35 cellular contexts compared by ENCODE assay signal in the genomic region with DNA sequence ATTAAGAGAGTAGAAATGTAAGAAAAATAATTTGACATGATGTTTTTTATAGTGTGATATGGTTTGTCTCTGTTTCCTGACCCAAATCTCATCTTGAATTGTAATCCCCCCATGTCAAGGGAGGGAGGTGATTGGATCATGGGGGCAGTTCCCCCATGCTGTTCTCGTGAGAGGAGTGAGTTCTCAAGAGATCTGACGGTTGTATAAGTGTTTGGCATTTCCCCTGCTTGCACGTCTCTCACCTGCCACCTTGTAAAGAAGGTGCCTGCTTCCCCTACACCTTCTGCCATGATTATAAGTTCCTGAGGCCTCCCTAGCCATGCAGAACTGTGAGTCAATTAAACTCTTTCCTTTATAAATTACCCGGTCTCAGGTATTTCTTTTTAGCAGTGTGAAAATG. TPM values are rescaled to one million over a fixed set of nuclear protein-coding genes. Genes with fewer than 3 reads are reported as not detected.
"Had no signal": no experiment of that assay in that cellular context is flagged by ENCODE, and none has a peak within 500 bp of the region (broad histone marks: within the 10 kb centered on the region; RNA-seq: fewer than 3 reads in every experiment).

No MANE protein-coding gene starts in this region.

- H3K27me3 ChIP-seq: left lung, ovary, right atrium auricular region, right lobe of liver, testis, thyroid gland, transverse colon, upper lobe of left lung, vagina had no signal

- H3K9me3 ChIP-seq: left lung, lower lobe of right lung, ovary, right atrium auricular region, right lobe of liver, testis, thyroid gland, transverse colon, upper lobe of left lung, vagina had no signal

- H3K27ac Mint-ChIP-seq: immature natural killer cell; mesothelial cell of epicardium; naive B cell; natural killer cell; nephron progenitor cell; progenitor cell of endocrine pancreas; stimulated activated memory B cell treated with anti-CD40 and anti-IgM and Interleukin-4, amounts not matched to agents 10 μg/mL and 1 μg/mL and 100 μg/mL, for 72 hours had no signal

- H3K4me3 ChIP-seq: left lung, lower lobe of right lung, ovary, right atrium auricular region, right lobe of liver, smooth muscle cell, testis, thyroid gland, transverse colon, upper lobe of left lung, vagina had no signal

- H3K4me1 ChIP-seq: left lung, lower lobe of right lung, right atrium auricular region, right lobe of liver, testis, thyroid gland, upper lobe of left lung, vagina had no signal

- DNase-seq: immature natural killer cell; kidney; left colon; left lung; lower lobe of right lung; mammary epithelial cell; mesenchymal stem cell; naive B cell; natural killer cell; nephron progenitor cell; ovary; right lobe of liver; stimulated activated CD4-positive, alpha-beta T cell treated with anti-CD3 and anti-CD28 coated beads, Interleukin-1b, Interleukin-23, amount 100 ng/mL, for 48 hours; stimulated activated CD4-positive, alpha-beta T cell treated with anti-CD3 and anti-CD28 coated beads, Interleukin-2, amount 100 ng/mL, for 48 hours; stimulated activated CD4-positive, alpha-beta T cell treated with anti-CD3 and anti-CD28 coated beads, Interleukin-4, amount 100 ng/mL, for 4 hours; stimulated activated CD8-positive, alpha-beta memory T cell treated with anti-CD3 and anti-CD28 coated beads, Interleukin-4, amount 100 ng/mL, for 48 hours; stimulated activated naive CD4-positive, alpha-beta T cell treated with Interleukin-2 at 50 U/mL for 16 hours; stimulated activated naive CD8-positive, alpha-beta T cell treated with anti-CD3 and anti-CD28 coated beads, Interleukin-15, amount 100 ng/mL, for 72 hours; substantia nigra; testis; thyroid gland; transverse colon; upper lobe of left lung had no signal

- H3K36me3 Mint-ChIP-seq: immature natural killer cell; mesothelial cell of epicardium; naive B cell; natural killer cell; stimulated activated memory B cell treated with anti-CD40 and anti-IgM and Interleukin-4, amounts not matched to agents 10 μg/mL and 1 μg/mL and 100 μg/mL, for 72 hours had no signal

- H3K4me3 Mint-ChIP-seq: immature natural killer cell; mesothelial cell of epicardium; naive B cell; natural killer cell; nephron progenitor cell; stimulated activated memory B cell treated with anti-CD40 and anti-IgM and Interleukin-4, amounts not matched to agents 10 μg/mL and 1 μg/mL and 100 μg/mL, for 72 hours; stimulated activated naive CD8-positive, alpha-beta T cell treated with anti-CD3 and anti-CD28 coated beads, Interleukin-15, amount 100 ng/mL, for 72 hours had no signal

- H3K9me3 Mint-ChIP-seq: mesothelial cell of epicardium; nephron progenitor cell; stimulated activated memory B cell treated with anti-CD40 and anti-IgM and Interleukin-4, amounts not matched to agents 10 μg/mL and 1 μg/mL and 100 μg/mL, for 72 hours; stimulated activated naive CD8-positive, alpha-beta T cell treated with anti-CD3 and anti-CD28 coated beads, Interleukin-15, amount 100 ng/mL, for 72 hours had no signal

- ATAC-seq: left colon; left lung; lower lobe of right lung; natural killer cell; right lobe of liver; stimulated activated memory B cell treated with anti-CD40 and anti-IgM and Interleukin-4, amounts not matched to agents 10 μg/mL and 1 μg/mL and 100 μg/mL, for 72 hours; stimulated activated naive CD8-positive, alpha-beta T cell treated with anti-CD3 and anti-CD28 coated beads, Interleukin-15, amount 100 ng/mL, for 72 hours had no signal

- H3K4me2 ChIP-seq: smooth muscle cell had no signal

- H3K27ac ChIP-seq: left lung, lower lobe of right lung, ovary, right atrium auricular region, right lobe of liver, testis, thyroid gland, transverse colon, upper lobe of left lung, vagina had no signal

- H3K4me1 Mint-ChIP-seq: immature natural killer cell; naive B cell; natural killer cell; nephron progenitor cell; stimulated activated memory B cell treated with anti-CD40 and anti-IgM and Interleukin-4, amounts not matched to agents 10 μg/mL and 1 μg/mL and 100 μg/mL, for 72 hours; stimulated activated naive CD8-positive, alpha-beta T cell treated with anti-CD3 and anti-CD28 coated beads, Interleukin-15, amount 100 ng/mL, for 72 hours had no signal

- H3K36me3 ChIP-seq: left lung, lower lobe of right lung, ovary, right atrium auricular region, right lobe of liver, thyroid gland, transverse colon, upper lobe of left lung, vagina had no signal

- H3K27me3 Mint-ChIP-seq: stimulated activated memory B cell treated with anti-CD40 and anti-IgM and Interleukin-4, amounts not matched to agents 10 μg/mL and 1 μg/mL and 100 μg/mL, for 72 hours; stimulated activated naive CD8-positive, alpha-beta T cell treated with anti-CD3 and anti-CD28 coated beads, Interleukin-15, amount 100 ng/mL, for 72 hours had no signal

RNA-seq across cellular contexts. Expression of a gene that starts 34.8 kb away (rescaled TPM):
- total RNA-seq: kidney, left colon, left lung, liver, lower lobe of right lung, mammary epithelial cell, mesothelial cell of epicardium, mononuclear cell, natural killer cell, omental fat pad, ovary, progenitor cell of endocrine pancreas, pulmonary artery endothelial cell, renal cortical epithelial cell, right atrium auricular region, right lobe of liver, smooth muscle cell, thyroid gland, transverse colon, upper lobe of left lung, urinary bladder, vagina had no signal
- polyA plus RNA-seq: liver, mammary epithelial cell, ovary, smooth muscle cell had no signal
